ENCODE assay signal across 1 cellular context in the genomic region with DNA sequence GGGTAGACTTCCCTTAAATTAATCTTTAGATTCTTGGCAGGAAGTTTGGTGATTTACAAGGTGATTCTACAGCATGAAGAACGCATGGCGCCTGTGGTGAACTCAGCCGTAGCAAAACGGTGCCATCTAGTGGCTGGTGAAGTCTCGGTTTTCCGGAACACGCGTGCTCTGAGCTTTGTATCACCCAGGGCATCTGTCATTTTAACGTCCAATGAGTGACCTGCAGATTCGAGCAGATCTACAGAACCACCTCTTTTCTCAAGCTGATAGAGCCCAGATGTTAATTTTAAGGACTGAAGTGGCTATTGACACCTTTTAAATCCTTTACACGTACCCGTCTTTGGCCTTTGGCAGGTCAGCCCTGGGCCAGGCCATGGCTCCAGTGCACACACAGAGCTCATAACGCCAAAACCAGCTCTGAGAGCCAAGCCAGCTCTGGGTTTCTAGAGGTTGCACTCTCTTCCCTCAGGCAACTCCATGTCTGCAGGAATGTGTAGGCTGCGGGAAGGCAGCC.
TF ChIP-seq lines count a peak whose summit lies in the region.

No MANE protein-coding gene starts in this region.

TF ChIP-seq in HepG2, 621 proteins besides CTCF, POLR2A, EP300 and RAD21 (continued from another document):
- TF ChIP-seq ZNF263 (CRISPR knock-in tag; IDR thresholded peaks at IDR 0.05) (peak; percentile 39; the same call in 1 of the 2 replicates), CBX5 (CRISPR knock-in tag; IDR thresholded peaks at IDR 0.05; ENCODE audit: borderline replicate concordance) (peak; percentile 73; the same call in 1 of the 2 replicates), HMGXB4 (CRISPR knock-in tag; IDR thresholded peaks at IDR 0.05; ENCODE audit: borderline replicate concordance in 1 of 2, low read depth in 1 of 2) (peak in 1 of 2 experiments; percentile 51; a peak in 1 of 4 replicates), FOXA3 (CRISPR knock-in tag; IDR thresholded peaks at IDR 0.05) (peak; percentile 22; the same call in 1 of the 2 replicates), MED1 (CRISPR knock-in tag; IDR thresholded peaks at IDR 0.05) (peak; percentile 85), RARA (CRISPR knock-in tag; IDR thresholded peaks at IDR 0.05) (peak; percentile 26; the same call in 1 of the 2 replicates), HDAC2 (CRISPR knock-in tag; IDR thresholded peaks at IDR 0.05) (0 out of 2 replicates have a peak, but pooled peaks have one; percentile 53), ZNF644 (CRISPR knock-in tag; IDR thresholded peaks at IDR 0.05; ENCODE audit: low read depth) (0 out of 2 replicates have a peak, but pooled peaks have one; percentile 24), YY1 (IDR thresholded peaks at IDR 0.05; ENCODE audit: insufficient read depth, insufficient replicate concordance, low read depth, low read length) (peak; percentile 13), ZMYM4 (CRISPR knock-in tag; IDR thresholded peaks at IDR 0.05) (0 out of 2 replicates have a peak, but pooled peaks have one; percentile 18), GABPB1 (CRISPR knock-in tag; IDR thresholded peaks at IDR 0.05) (peak; percentile 46), POGZ (CRISPR knock-in tag; IDR thresholded peaks at IDR 0.05) (0 out of 2 replicates have a peak, but pooled peaks have one; percentile 12), MNT (IDR thresholded peaks at IDR 0.05) (0 out of 2 replicates have a peak, but pooled peaks have one; percentile 6), HNF4A (CRISPR knock-in tag; IDR thresholded peaks at IDR 0.05) (peak; percentile 28; the same call in 1 of the 2 replicates), BRD4 (CRISPR knock-in tag; IDR thresholded peaks at IDR 0.05) (0 out of 2 replicates have a peak, but pooled peaks have one; percentile 59), KDM3A (CRISPR knock-in tag; IDR thresholded peaks at IDR 0.05; ENCODE audit: low read depth) (0 out of 2 replicates have a peak, but pooled peaks have one; percentile 78), ERF (CRISPR knock-in tag; IDR thresholded peaks at IDR 0.05) (peak; percentile 72; the same call in 1 of the 2 replicates), MYC (CRISPR knock-in tag; IDR thresholded peaks at IDR 0.05; ENCODE audit: borderline replicate concordance) (peak; percentile 71), ZNF792 (CRISPR knock-in tag; IDR thresholded peaks at IDR 0.05) (peak; percentile 68; the same call in 1 of the 2 replicates), ZFP37 (CRISPR knock-in tag; IDR thresholded peaks at IDR 0.05; ENCODE audit: borderline replicate concordance) (0 out of 2 replicates have a peak, but pooled peaks have one; percentile 55)
- TF ChIP-seq, protein P1, sequence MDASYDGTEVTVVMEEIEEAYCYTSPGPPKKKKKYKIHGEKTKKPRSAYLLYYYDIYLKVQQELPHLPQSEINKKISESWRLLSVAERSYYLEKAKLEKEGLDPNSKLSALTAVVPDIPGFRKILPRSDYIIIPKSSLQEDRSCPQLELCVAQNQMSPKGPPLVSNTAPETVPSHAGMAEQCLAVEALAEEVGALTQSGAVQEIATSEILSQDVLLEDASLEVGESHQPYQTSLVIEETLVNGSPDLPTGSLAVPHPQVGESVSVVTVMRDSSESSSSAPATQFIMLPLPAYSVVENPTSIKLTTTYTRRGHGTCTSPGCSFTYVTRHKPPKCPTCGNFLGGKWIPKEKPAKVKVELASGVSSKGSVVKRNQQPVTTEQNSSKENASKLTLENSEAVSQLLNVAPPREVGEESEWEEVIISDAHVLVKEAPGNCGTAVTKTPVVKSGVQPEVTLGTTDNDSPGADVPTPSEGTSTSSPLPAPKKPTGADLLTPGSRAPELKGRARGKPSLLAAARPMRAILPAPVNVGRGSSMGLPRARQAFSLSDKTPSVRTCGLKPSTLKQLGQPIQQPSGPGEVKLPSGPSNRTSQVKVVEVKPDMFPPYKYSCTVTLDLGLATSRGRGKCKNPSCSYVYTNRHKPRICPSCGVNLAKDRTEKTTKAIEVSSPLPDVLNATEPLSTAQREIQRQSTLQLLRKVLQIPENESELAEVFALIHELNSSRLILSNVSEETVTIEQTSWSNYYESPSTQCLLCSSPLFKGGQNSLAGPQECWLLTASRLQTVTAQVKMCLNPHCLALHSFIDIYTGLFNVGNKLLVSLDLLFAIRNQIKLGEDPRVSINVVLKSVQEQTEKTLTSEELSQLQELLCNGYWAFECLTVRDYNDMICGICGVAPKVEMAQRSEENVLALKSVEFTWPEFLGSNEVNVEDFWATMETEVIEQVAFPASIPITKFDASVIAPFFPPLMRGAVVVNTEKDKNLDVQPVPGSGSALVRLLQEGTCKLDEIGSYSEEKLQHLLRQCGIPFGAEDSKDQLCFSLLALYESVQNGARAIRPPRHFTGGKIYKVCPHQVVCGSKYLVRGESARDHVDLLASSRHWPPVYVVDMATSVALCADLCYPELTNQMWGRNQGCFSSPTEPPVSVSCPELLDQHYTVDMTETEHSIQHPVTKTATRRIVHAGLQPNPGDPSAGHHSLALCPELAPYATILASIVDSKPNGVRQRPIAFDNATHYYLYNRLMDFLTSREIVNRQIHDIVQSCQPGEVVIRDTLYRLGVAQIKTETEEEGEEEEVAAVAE (CRISPR knock-in tag; IDR thresholded peaks at IDR 0.05; ENCODE audit: borderline replicate concordance), result peak; percentile 81; the same call in 1 of the 2 replicates
